ENCODE assay signal across 8 cellular contexts in the genomic region with DNA sequence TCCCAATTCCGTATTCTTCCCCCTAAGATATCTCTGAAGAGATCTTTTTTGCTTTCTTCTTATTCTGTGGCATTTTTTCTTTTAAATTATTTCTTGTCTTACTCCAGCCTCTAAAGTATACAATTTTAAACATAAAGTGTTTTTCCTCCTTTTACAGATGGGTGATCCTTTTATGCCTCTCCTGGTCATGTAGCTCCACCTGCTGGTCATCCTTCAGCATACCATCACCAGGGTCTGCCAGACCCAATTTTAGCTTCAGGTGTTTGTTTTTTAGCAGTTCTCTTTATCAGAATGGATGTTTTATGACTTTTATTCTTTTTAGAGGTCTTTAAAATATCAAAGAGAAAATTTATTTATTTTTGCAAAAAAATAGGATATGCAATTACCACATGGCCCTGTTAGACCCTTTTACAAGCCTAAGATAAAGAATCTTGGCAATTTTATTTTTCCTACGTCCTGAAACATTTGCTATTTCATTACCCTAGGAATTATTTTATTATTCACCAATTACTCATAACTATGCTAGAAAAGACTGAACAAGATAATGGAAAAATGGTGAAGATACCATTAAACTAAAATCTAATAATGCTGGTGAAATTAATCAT. TPM values are rescaled to one million over a fixed set of nuclear protein-coding genes. Genes with fewer than 3 reads are reported as not detected.
DNase-seq lines count a peak whose midpoint lies in the region; ATAC-seq and TF ChIP-seq lines count a peak whose summit lies in the region.

No MANE protein-coding gene starts in this region.

- H3K36me3 ChIP-seq in OCI-LY3 (replicated peaks; ENCODE audit: low read depth, low read length) (no peaks in the 10 kb centered on the region), tibial artery (no peaks in the 10 kb centered on the region)

- TF ChIP-seq CTCF in CD14-positive monocyte (IDR thresholded peaks at IDR 0.05) (peak; percentile 99), OCI-LY3 (IDR thresholded peaks at IDR 0.05; ENCODE audit: low read depth, low read length) (peak; percentile 99), fibroblast of mammary gland (conservative IDR thresholded peaks at IDR 0.05; ENCODE audit: control insufficient read depth, insufficient read depth, low read depth, low read length) (peak; percentile 98), tibial artery (IDR thresholded peaks at IDR 0.05) (peak; percentile 91 to 93)

- no peaks in the 10 kb centered on the region for H3K27me3 ChIP-seq in OCI-LY3 (ENCODE audit: low read depth, low read length)
- H3K27me3 ChIP-seq in tibial artery = no peaks in the 10 kb centered on the region

- H3K4me1 ChIP-seq in OCI-LY3 (ENCODE audit: low read length) = peaks cover 13% of the 10 kb centered on the region
- H3K4me1 ChIP-seq in tibial artery = peaks cover 0 to 6% (median 0%) of the 10 kb centered on the region in 4 donors

- H3K4me2 ChIP-seq in OCI-LY3 (ENCODE audit: low read length) = no peak overlapping the region

- ATAC-seq in GM19035 (IDR thresholded peaks at IDR 0.05; ENCODE audit: unreplicated experiment) (peak; percentile 77), HG03565 (IDR thresholded peaks at IDR 0.05; ENCODE audit: unreplicated experiment) (peak; percentile 55)

- H3K9me3 ChIP-seq in OCI-LY3 (ENCODE audit: insufficient read depth, low read length) (no peaks in the 10 kb centered on the region), tibial artery (no peaks in the 10 kb centered on the region)

- DNase-seq in CD14-positive monocyte (ENCODE audit: low spot score) = peak; percentile 44
- peak; percentile 45 for DNase-seq in activated T-cell treated with anti-CD3 and anti-CD28 coated beads for 48 hours (ENCODE audit: low read depth)
- DNase-seq in fibroblast of mammary gland (ENCODE audit: low read depth) = peak; percentile 72
- peak; percentile 1 for DNase-seq in occipital lobe (lab: John Stamatoyannopoulos, UW)
- peak in 1 of 2 donors; percentile 39 for DNase-seq in tibial artery

- H3K27me3 Mint-ChIP-seq in CD14-positive monocyte (ENCODE audit: low read depth in 3 of 3) = no peaks in the 10 kb centered on the region

- H3K36me3 Mint-ChIP-seq in CD14-positive monocyte = peaks cover 16 to 17% of the 10 kb centered on the region in 2 donors

- H3K27ac ChIP-seq in OCI-LY3 (ENCODE audit: low read length) = no peak overlapping the region
- no peak overlapping the region for H3K27ac ChIP-seq in tibial artery

- H3K9me3 Mint-ChIP-seq in CD14-positive monocyte = no peaks in the 10 kb centered on the region

- intact Hi-C loops in CD14-positive monocyte (cut with micrococcal nuclease) (loop anchor here (2.0 to 5.0 kb wide), 4 partner anchors 494 to 581 kb away; no protein-coding TSS in a partner anchor), tibial artery (cut with DNase I; ENCODE audit: low total_unique reads) (loop anchor here (5.0 to 10.0 kb wide), 3 partner anchors 237 to 579 kb away; a partner anchor contains a TSS)

- peaks cover 11% of the 10 kb centered on the region; the same call in 1 of the 2 replicates for H4K20me1 ChIP-seq in OCI-LY3 (ENCODE audit: insufficient read depth, low read length)

- H3K27ac Mint-ChIP-seq in CD14-positive monocyte = no peak overlapping the region

- H3K4me3 ChIP-seq in OCI-LY3 (ENCODE audit: low read length) (no peak overlapping the region), fibroblast of mammary gland (ENCODE audit: control insufficient read depth, low read depth, low read length) (no peak overlapping the region), tibial artery (no peak overlapping the region)

- no peaks in the 10 kb centered on the region for H3K79me2 ChIP-seq in OCI-LY3 (ENCODE audit: low read length)

- peaks cover 14% of the 10 kb centered on the region for H3K4me1 Mint-ChIP-seq in CD14-positive monocyte

- H3K9ac ChIP-seq in OCI-LY3 (ENCODE audit: low read length) = no peak overlapping the region

- H2AFZ ChIP-seq in OCI-LY3 (ENCODE audit: low read depth, low read length) = no peak overlapping the region

- no peak overlapping the region for H3K4me3 Mint-ChIP-seq in CD14-positive monocyte

RNA-seq across cellular contexts. Expression of a gene that starts 55.4 kb away (rescaled TPM):
- polyA plus RNA-seq in CD14-positive monocyte = 10 to 100 TPM; 14.6 to 14.7 TPM
- 56.8 TPM for total RNA-seq in occipital lobe

RNA-seq across cellular contexts. Expression of a gene that starts 55.6 kb away (rescaled TPM):
- 1 to 10 TPM; 3.8 to 4.9 TPM for polyA plus RNA-seq in CD14-positive monocyte
- 102 TPM for total RNA-seq in occipital lobe
